ENCODE assay signal across 15 cellular contexts in genomic region chr3:11172136-11172670, GRCh38. TPM values are rescaled to one million over a fixed set of nuclear protein-coding genes. Genes with fewer than 3 reads are reported as not detected.
"Had no signal": no experiment of that assay in that cellular context is flagged by ENCODE, and none has a peak within 500 bp of the region (broad histone marks: within the 10 kb centered on the region; RNA-seq: fewer than 3 reads in every experiment).

No MANE protein-coding gene starts in this region.

- ATAC-seq: esophagus mucosa; left colon; mucosa of descending colon; naive thymus-derived CD4-positive, alpha-beta T cell; stimulated activated naive CD8-positive, alpha-beta T cell treated with anti-CD3 and anti-CD28 coated beads, Interleukin-15, Interleukin-2, amounts not matched to agents 100 U/mL and 50 U/mL, for 24 hours; T-cell had no signal

- H3K4me3 Mint-ChIP-seq: activated naive CD8-positive, alpha-beta T cell treated with anti-CD3 and anti-CD28 coated beads for 36 hours; naive thymus-derived CD4-positive, alpha-beta T cell; T-cell had no signal

- H3K4me1 Mint-ChIP-seq: activated naive CD8-positive, alpha-beta T cell treated with anti-CD3 and anti-CD28 coated beads for 36 hours; T-cell had no signal

- H3K27me3 ChIP-seq: suprapubic skin had no signal

- H3K36me3 ChIP-seq: suprapubic skin had no signal

- H3K36me3 Mint-ChIP-seq: activated naive CD8-positive, alpha-beta T cell treated with anti-CD3 and anti-CD28 coated beads for 36 hours; naive thymus-derived CD4-positive, alpha-beta T cell; T-cell had no signal

- H3K27me3 Mint-ChIP-seq: activated naive CD8-positive, alpha-beta T cell treated with anti-CD3 and anti-CD28 coated beads for 36 hours had no signal

- H3K27ac Mint-ChIP-seq: activated naive CD8-positive, alpha-beta T cell treated with anti-CD3 and anti-CD28 coated beads for 36 hours; naive thymus-derived CD4-positive, alpha-beta T cell; T-cell had no signal

- H3K27ac ChIP-seq: suprapubic skin had no signal

- H3K9me3 ChIP-seq: mucosa of descending colon, suprapubic skin had no signal

- H3K9me3 Mint-ChIP-seq: activated naive CD8-positive, alpha-beta T cell treated with anti-CD3 and anti-CD28 coated beads for 36 hours; naive thymus-derived CD4-positive, alpha-beta T cell; T-cell had no signal

- H3K4me3 ChIP-seq: lung, mucosa of descending colon, suprapubic skin had no signal

- DNase-seq: activated CD4-positive, alpha-beta T cell treated with anti-CD3 and anti-CD28 coated beads, Interleukin-2, amount 50 U/mL, for 1 hour; activated CD8-positive, alpha-beta memory T cell treated with anti-CD3 and anti-CD28 coated beads for 24 hours; activated naive CD8-positive, alpha-beta T cell treated with anti-CD3 and anti-CD28 coated beads for 36 hours; anterior cingulate cortex; foreskin melanocyte; left colon; mucosa of descending colon; naive thymus-derived CD4-positive, alpha-beta T cell; stimulated activated CD4-positive, alpha-beta T cell treated with anti-CD3 and anti-CD28 coated beads, Interleukin-4, amount 100 ng/mL, for 24 hours; stimulated activated naive CD8-positive, alpha-beta T cell treated with anti-CD3 and anti-CD28 coated beads, Interleukin-15, Interleukin-2, amounts not matched to agents 100 U/mL and 50 U/mL, for 24 hours; T-cell; T-helper 9 cell had no signal

RNA-seq across cellular contexts. Expression of gene HRH1, which starts 17.9 kb away (rescaled TPM):
- polyA plus RNA-seq: naive thymus-derived CD4-positive, alpha-beta T cell had no signal
